Comparison of ENCODE assay signal across 2 cellular contexts in genomic region chr7:13067036-13067435, GRCh38.
A peak's percentile ranks its signal among the peaks of the same experiment; 100 is the strongest.
TF ChIP-seq lines count a peak whose summit lies in the region.

No MANE protein-coding gene starts in this region.

TF ChIP-seq in WTC11, 78 proteins besides CTCF, POLR2A, EP300 and RAD21 (continued from another document):
- TF ChIP-seq ZSCAN18 (CRISPR knock-in tag; IDR thresholded peaks at IDR 0.05) (no peak), GABPB1 (CRISPR knock-in tag; IDR thresholded peaks at IDR 0.05) (no peak), USF1 (CRISPR knock-in tag; IDR thresholded peaks at IDR 0.05) (no peak)

TF ChIP-seq in HepG2, 621 proteins besides CTCF, POLR2A, EP300 and RAD21 (continued from another document):
- TF ChIP-seq AHDC1 (CRISPR knock-in tag; IDR thresholded peaks at IDR 0.05; ENCODE audit: borderline replicate concordance) (no peak), ZNF788 (CRISPR knock-in tag; IDR thresholded peaks at IDR 0.05; ENCODE audit: borderline replicate concordance) (no peak), ZNF18 (CRISPR knock-in tag; IDR thresholded peaks at IDR 0.05; ENCODE audit: insufficient replicate concordance) (no peak), HMGA1 (CRISPR knock-in tag; conservative IDR thresholded peaks at IDR 0.05) (no peak), FOSL1 (CRISPR knock-in tag; IDR thresholded peaks at IDR 0.05; ENCODE audit: borderline replicate concordance) (no peak), ZFAT (CRISPR knock-in tag; conservative IDR thresholded peaks at IDR 0.05) (no peak), KDM1A (CRISPR knock-in tag; IDR thresholded peaks at IDR 0.05) (no peak), CENPX (CRISPR knock-in tag; IDR thresholded peaks at IDR 0.05) (no peak), NR2C2 (CRISPR knock-in tag; IDR thresholded peaks at IDR 0.05; ENCODE audit: borderline replicate concordance) (no peak), FOXP1 (IDR thresholded peaks at IDR 0.05) (no peak), FOXP1 (CRISPR knock-in tag; IDR thresholded peaks at IDR 0.05) (peak; percentile 22; the same call in 1 of the 2 replicates), ZBTB7A (CRISPR knock-in tag; IDR thresholded peaks at IDR 0.05) (no peak), STAT5B (CRISPR knock-in tag; IDR thresholded peaks at IDR 0.05) (no peak), PAX8 (CRISPR knock-in tag; IDR thresholded peaks at IDR 0.05; ENCODE audit: borderline replicate concordance) (no peak), NFE2L2 (IDR thresholded peaks at IDR 0.05; ENCODE audit: low read length) (no peak), SRSF9 (IDR thresholded peaks at IDR 0.05; ENCODE audit: borderline replicate concordance, insufficient read depth, low read depth, low read length, poor library complexity, severe bottlenecking) (no peak), SP140L (CRISPR knock-in tag; IDR thresholded peaks at IDR 0.05; ENCODE audit: borderline replicate concordance) (no peak), ZNF672 (CRISPR knock-in tag; IDR thresholded peaks at IDR 0.05) (no peak), ZNF446 (CRISPR knock-in tag; IDR thresholded peaks at IDR 0.05) (no peak), STAG1 (CRISPR knock-in tag; IDR thresholded peaks at IDR 0.05) (0 out of 2 replicates have a peak, but pooled peaks have one; percentile 15), TBX3 (IDR thresholded peaks at IDR 0.05; ENCODE audit: borderline replicate concordance) (no peak), ZNF800 (CRISPR knock-in tag; IDR thresholded peaks at IDR 0.05) (no peak)
